ENCODE assay signal across 20 cellular contexts in the genomic region with DNA sequence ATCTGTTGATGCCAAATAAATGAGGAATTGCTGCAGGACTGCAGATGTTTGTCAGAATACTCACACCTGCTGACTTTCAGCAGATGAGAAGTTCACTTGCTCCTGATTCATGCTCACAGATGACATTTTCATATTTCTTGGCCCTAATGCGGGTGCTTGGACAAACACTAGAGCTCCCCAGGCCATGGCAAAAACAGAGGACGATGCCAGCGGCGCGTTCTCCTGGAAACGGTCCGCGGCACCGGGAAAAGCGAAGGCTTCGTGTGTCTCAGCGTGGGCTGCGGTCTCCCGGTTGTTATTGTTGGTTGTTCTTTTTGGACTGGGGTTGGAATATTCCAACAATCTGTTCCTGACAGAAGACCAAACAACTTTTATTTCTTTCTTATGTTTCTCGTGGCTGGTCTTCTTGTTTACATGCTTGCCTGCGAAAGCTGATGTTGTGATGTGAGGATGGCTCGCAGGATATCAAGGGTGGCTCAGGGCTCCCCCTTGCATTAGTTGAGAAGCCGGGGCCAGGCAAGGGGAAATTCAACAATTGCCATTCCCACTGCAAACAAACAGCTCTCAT. TPM values are rescaled to one million over a fixed set of nuclear protein-coding genes. Genes with fewer than 3 reads are reported as not detected.
DNase-seq lines count a peak whose midpoint lies in the region; ATAC-seq and TF ChIP-seq lines count a peak whose summit lies in the region.
"Had no signal": no experiment of that assay in that cellular context is flagged by ENCODE, and none has a peak within 500 bp of the region (broad histone marks: within the 10 kb centered on the region; RNA-seq: fewer than 3 reads in every experiment).

No MANE protein-coding gene starts in this region.

- no peak overlapping the region for H3K27ac ChIP-seq in gastrocnemius medialis
- H3K27ac ChIP-seq: dorsolateral prefrontal cortex, parathyroid adenoma had no signal

- DNase-seq in AG10803 (ENCODE audit: low read depth): peak; percentile 45
- DNase-seq in MG63: peak; percentile 82
- DNase-seq in foreskin fibroblast: peak in 1 of 2 donors; percentile 56
- DNase-seq in gastrocnemius medialis: peak; percentile 18 to 54
- DNase-seq in iPS-NIHi11 (ENCODE audit: low spot score): no peak
- no peak for DNase-seq in NK-92 (lab: John Stamatoyannopoulos, UW; ENCODE audit: unreplicated experiment)
- no peak for DNase-seq in NCI-H1436 (lab: John Stamatoyannopoulos, UW)
- DNase-seq: activated naive CD8-positive, alpha-beta T cell treated with anti-CD3 and anti-CD28 coated beads, Interleukin-2, amount 10 ng/mL, durations not matched to agents 7 days and 5 days; dorsolateral prefrontal cortex; EL; HCEC 1CT; heart left ventricle; immature natural killer cell; NCI-H1105; NCI-H69; spleen; stimulated activated CD8-positive, alpha-beta memory T cell treated with anti-CD3 and anti-CD28 coated beads, Interleukin-4, amount 100 ng/mL, for 48 hours had no signal

- TF ChIP-seq CTCF in AG10803 (conservative IDR thresholded peaks at IDR 0.05; ENCODE audit: low read length) (no peak), foreskin fibroblast (IDR thresholded peaks at IDR 0.05; ENCODE audit: low read depth, low read length) (no peak), gastrocnemius medialis (IDR thresholded peaks at IDR 0.05 in 4 of 5, conservative IDR thresholded peaks at IDR 0.05 in 1 of 5) (no peak)

- H3K4me3 ChIP-seq in AG10803 (ENCODE audit: low read length): peak overlapping the region; percentile 18
- H3K4me3 ChIP-seq in MG63: peak overlapping the region; percentile 21
- H3K4me3 ChIP-seq in foreskin fibroblast (ENCODE audit: low read depth in 1 of 2, low read length in 2 of 2): peak overlapping the region; percentile 5 to 10
- H3K4me3 ChIP-seq in gastrocnemius medialis: no peak overlapping the region
- H3K4me3 ChIP-seq: dorsolateral prefrontal cortex, heart left ventricle, spleen had no signal

- no peaks in the 10 kb centered on the region for H3K36me3 ChIP-seq in MG63
- H3K36me3 ChIP-seq in gastrocnemius medialis: no peaks in the 10 kb centered on the region
- H3K36me3 ChIP-seq: heart left ventricle had no signal

- no peak for TF ChIP-seq POLR2A in gastrocnemius medialis (IDR thresholded peaks at IDR 0.05)

- intact Hi-C loops in gastrocnemius medialis (cut with DNase I; ENCODE audit: low total_unique reads): no loop called here

- ATAC-seq in gastrocnemius medialis: peak; percentile 53 to 70
- ATAC-seq in GM21737 (IDR thresholded peaks at IDR 0.05; ENCODE audit: unreplicated experiment): no peak
- ATAC-seq: activated CD4-positive, CD25-positive, alpha-beta regulatory T cell treated with anti-CD3 and anti-CD28 coated beads, Interleukin-2, amount 50 U/mL, for 24 hours had no signal

- in situ Hi-C loops in gastrocnemius medialis (cut with MboI; ENCODE audit: low sequenced_read_pairs in 4 of 4): no loop called here

- no peaks in the 10 kb centered on the region for H3K9me3 ChIP-seq in MG63
- no peaks in the 10 kb centered on the region for H3K9me3 ChIP-seq in gastrocnemius medialis
- H3K9me3 ChIP-seq: heart left ventricle, spleen had no signal

- H3K27me3 ChIP-seq in MG63 (no peaks in the 10 kb centered on the region), gastrocnemius medialis (no peaks in the 10 kb centered on the region)
- H3K27me3 ChIP-seq: dorsolateral prefrontal cortex, heart left ventricle, spleen had no signal

- no peaks in the 10 kb centered on the region for H3K4me1 ChIP-seq in gastrocnemius medialis
- H3K4me1 ChIP-seq: parathyroid adenoma had no signal

RNA-seq across cellular contexts. Expression of gene NEDD9, which starts 46.8 kb away (rescaled TPM):
- 8.9 and 9.3 TPM in 2 replicates for total RNA-seq in MG63 (2014; rRNA removed; shearing (Covaris generic); ENCODE audit: low replicate concordance)
- total RNA-seq in gastrocnemius medialis: 10 to 100 TPM; 19.8 to 49.4 (median 35.6) TPM

Comparison
In these comparisons a context has a peak if more than half of its experiments do, and no peak if none do; other contexts are left out.
1. DNase-seq: peak in AG10803 (single experiment), MG63 (single experiment) and gastrocnemius medialis (2 of 2); none in iPS-NIHi11 (single experiment), NK-92 (single experiment) and NCI-H1436 (single experiment).
2. H3K4me3 ChIP-seq: peak in AG10803 (single experiment), MG63 (single experiment) and foreskin fibroblast (2 of 2); none in gastrocnemius medialis (0 of 4).